ENCODE assay signal across 1 cellular context in the genomic region with DNA sequence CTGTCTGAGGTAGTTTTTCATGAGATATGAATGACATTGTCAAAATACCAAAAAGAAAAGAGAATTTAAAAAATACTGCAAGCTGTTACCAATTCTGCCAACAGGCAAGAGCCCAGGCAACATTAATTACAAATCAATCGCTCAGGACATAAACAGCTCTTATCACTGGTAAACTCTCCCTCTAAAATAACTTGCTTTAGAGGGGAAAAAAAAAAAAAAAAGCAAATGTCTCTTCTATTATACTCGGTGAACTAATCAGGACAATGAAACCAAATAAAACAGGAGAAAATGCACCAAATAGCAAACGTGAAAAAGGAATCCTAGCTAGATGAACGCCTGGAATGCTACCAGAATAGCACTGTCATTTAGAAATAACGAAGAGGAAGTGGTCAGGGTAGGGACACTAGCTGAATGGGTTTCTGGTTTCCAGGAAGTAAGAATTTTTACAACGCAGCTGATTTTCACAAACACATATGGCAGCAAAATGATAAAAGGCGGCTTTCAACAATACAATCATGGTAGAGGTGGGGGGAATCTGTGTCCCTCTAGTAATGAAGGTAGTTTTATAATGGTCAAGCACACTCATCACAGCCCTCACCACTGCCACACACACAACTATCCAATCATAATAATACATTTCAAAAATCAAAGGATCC.
TF ChIP-seq lines count a peak whose summit lies in the region.

No MANE protein-coding gene starts in this region.

TF ChIP-seq in K562, 482 proteins besides CTCF, POLR2A, EP300 and RAD21 (continued from another document and continues in another):
- no peak for TF ChIP-seq ZBTB33 (CRISPR knock-in tag; IDR thresholded peaks at IDR 0.05)
- TF ChIP-seq, protein P1, sequence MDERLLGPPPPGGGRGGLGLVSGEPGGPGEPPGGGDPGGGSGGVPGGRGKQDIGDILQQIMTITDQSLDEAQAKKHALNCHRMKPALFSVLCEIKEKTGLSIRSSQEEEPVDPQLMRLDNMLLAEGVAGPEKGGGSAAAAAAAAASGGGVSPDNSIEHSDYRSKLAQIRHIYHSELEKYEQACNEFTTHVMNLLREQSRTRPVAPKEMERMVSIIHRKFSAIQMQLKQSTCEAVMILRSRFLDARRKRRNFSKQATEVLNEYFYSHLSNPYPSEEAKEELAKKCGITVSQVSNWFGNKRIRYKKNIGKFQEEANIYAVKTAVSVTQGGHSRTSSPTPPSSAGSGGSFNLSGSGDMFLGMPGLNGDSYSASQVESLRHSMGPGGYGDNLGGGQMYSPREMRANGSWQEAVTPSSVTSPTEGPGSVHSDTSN (CRISPR knock-in tag; IDR thresholded peaks at IDR 0.05; ENCODE audit: low read depth): no peak
- TF ChIP-seq, protein P1 (tag; conservative IDR thresholded peaks at IDR 0.05; ENCODE audit: low read depth): peak; percentile 13; the same call in 1 of the 2 replicates
- peak; percentile 28; the same call in 1 of the 2 replicates for TF ChIP-seq JUND (IDR thresholded peaks at IDR 0.05; ENCODE audit: borderline replicate concordance, low read depth, low read length)
- no peak; the same call in 2 of the 3 replicates for TF ChIP-seq JUND (tag; IDR thresholded peaks at IDR 0.05; ENCODE audit: borderline replicate concordance, low read depth, low read length)
- TF ChIP-seq ZNF586 (CRISPR knock-in tag; conservative IDR thresholded peaks at IDR 0.05): no peak
- no peak for TF ChIP-seq ZNF280B (CRISPR knock-in tag; IDR thresholded peaks at IDR 0.05)
- no peak for TF ChIP-seq RFX7 (CRISPR knock-in tag; IDR thresholded peaks at IDR 0.05)
- peak; percentile 76 for TF ChIP-seq PKNOX1 (IDR thresholded peaks at IDR 0.05)
- no peak for TF ChIP-seq HEY1 (CRISPR knock-in tag; IDR thresholded peaks at IDR 0.05; ENCODE audit: borderline replicate concordance)
- TF ChIP-seq NKRF (IDR thresholded peaks at IDR 0.05; ENCODE audit: borderline replicate concordance): no peak
- peak; percentile 82 for TF ChIP-seq DPF2 (IDR thresholded peaks at IDR 0.05)
- TF ChIP-seq TARDBP (IDR thresholded peaks at IDR 0.05): no peak
- no peak for TF ChIP-seq CEBPB (tag; IDR thresholded peaks at IDR 0.05)
- no peak for TF ChIP-seq U2AF2 (optimal IDR thresholded peaks at IDR 0.05; ENCODE audit: low read depth, low read length)
- TF ChIP-seq, protein P2, sequence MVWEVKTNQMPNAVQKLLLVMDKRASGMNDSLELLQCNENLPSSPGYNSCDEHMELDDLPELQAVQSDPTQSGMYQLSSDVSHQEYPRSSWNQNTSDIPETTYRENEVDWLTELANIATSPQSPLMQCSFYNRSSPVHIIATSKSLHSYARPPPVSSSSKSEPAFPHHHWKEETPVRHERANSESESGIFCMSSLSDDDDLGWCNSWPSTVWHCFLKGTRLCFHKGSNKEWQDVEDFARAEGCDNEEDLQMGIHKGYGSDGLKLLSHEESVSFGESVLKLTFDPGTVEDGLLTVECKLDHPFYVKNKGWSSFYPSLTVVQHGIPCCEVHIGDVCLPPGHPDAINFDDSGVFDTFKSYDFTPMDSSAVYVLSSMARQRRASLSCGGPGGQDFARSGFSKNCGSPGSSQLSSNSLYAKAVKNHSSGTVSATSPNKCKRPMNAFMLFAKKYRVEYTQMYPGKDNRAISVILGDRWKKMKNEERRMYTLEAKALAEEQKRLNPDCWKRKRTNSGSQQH (CRISPR knock-in tag; IDR thresholded peaks at IDR 0.05): 0 out of 2 replicates have a peak, but pooled peaks have one; percentile 57
- TF ChIP-seq LCOR (CRISPR knock-in tag; IDR thresholded peaks at IDR 0.05): no peak
- TF ChIP-seq ZNF830 (CRISPR knock-in tag; IDR thresholded peaks at IDR 0.05): no peak
- TF ChIP-seq ZBTB40 (IDR thresholded peaks at IDR 0.05): peak; percentile 22; the same call in 1 of the 2 replicates
- TF ChIP-seq ZBTB40 (CRISPR knock-in tag; IDR thresholded peaks at IDR 0.05): no peak
- TF ChIP-seq SRSF3 (IDR thresholded peaks at IDR 0.05; ENCODE audit: insufficient read depth, low read length): no peak
- TF ChIP-seq CSDE1 (IDR thresholded peaks at IDR 0.05): no peak
- TF ChIP-seq RBM39 (optimal IDR thresholded peaks at IDR 0.05; ENCODE audit: low read depth, low read length): no peak
- TF ChIP-seq TCF7L2 (IDR thresholded peaks at IDR 0.05; ENCODE audit: low read depth, low read length): no peak
- TF ChIP-seq RFX1 (IDR thresholded peaks at IDR 0.05): no peak
- no peak for TF ChIP-seq MCM5 (IDR thresholded peaks at IDR 0.05; ENCODE audit: low read depth)
- TF ChIP-seq ZFX (CRISPR knock-in tag; IDR thresholded peaks at IDR 0.05): no peak
- TF ChIP-seq, protein P3, sequence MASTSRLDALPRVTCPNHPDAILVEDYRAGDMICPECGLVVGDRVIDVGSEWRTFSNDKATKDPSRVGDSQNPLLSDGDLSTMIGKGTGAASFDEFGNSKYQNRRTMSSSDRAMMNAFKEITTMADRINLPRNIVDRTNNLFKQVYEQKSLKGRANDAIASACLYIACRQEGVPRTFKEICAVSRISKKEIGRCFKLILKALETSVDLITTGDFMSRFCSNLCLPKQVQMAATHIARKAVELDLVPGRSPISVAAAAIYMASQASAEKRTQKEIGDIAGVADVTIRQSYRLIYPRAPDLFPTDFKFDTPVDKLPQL (IDR thresholded peaks at IDR 0.05; ENCODE audit: extremely low read depth, insufficient read length): no peak
- peak; percentile 81 for TF ChIP-seq SMARCA4 (IDR thresholded peaks at IDR 0.05)
- no peak for TF ChIP-seq LARP7 (IDR thresholded peaks at IDR 0.05)
